21 cellular contexts compared by ENCODE assay signal in genomic region chr19:12918253-12918652, GRCh38. TPM values are rescaled to one million over a fixed set of nuclear protein-coding genes. Genes with fewer than 3 reads are reported as not detected.
DNase-seq lines count a peak whose midpoint lies in the region; TF ChIP-seq lines count a peak whose summit lies in the region.
"Had no signal": no experiment of that assay in that cellular context is flagged by ENCODE, and none has a peak within 500 bp of the region (broad histone marks: within the 10 kb centered on the region; RNA-seq: fewer than 3 reads in every experiment).

No MANE protein-coding gene starts in this region.

- H3K27ac Mint-ChIP-seq in T-helper 1 cell treated with Interleukin-12 subunit alpha and Interleukin-12 subunit beta and Interleukin-4 antibody, amounts not matched to agents 30 μg/mL and 1 μg/mL, for 36 hours = peak overlapping the region; percentile 78
- peak overlapping the region; percentile 74 for H3K27ac Mint-ChIP-seq in Caco-2 (ENCODE audit: unreplicated experiment)
- H3K27ac Mint-ChIP-seq in activated naive CD8-positive, alpha-beta T cell treated with anti-CD3 and anti-CD28 coated beads for 36 hours = peak overlapping the region; percentile 86
- H3K27ac Mint-ChIP-seq in neural crest cell (ENCODE audit: unreplicated experiment) = peak overlapping the region; percentile 43

- intact Hi-C loops in Caco-2 (cut with micrococcal nuclease; ENCODE audit: unreplicated experiment) (no loop called here), tibial artery (cut with DNase I; ENCODE audit: low total_unique reads) (no loop called here)

- no TSS peak for BruUV-seq in Caco-2 (replicated peaks; lab: Mats Ljungman, UMichigan)

- H3K27ac ChIP-seq in SK-N-SH (ENCODE audit: low read depth in 2 of 2, low read length in 1 of 2) = no peak overlapping the region
- H3K27ac ChIP-seq in tibial artery = no peak overlapping the region
- H3K27ac ChIP-seq: epithelial cell of prostate had no signal

- no peaks in the 10 kb centered on the region for H3K9me2 ChIP-seq in SK-N-SH

- no peaks in the 10 kb centered on the region for H3K27me3 ChIP-seq in Caco-2 (replicated peaks; ENCODE audit: control insufficient read depth, insufficient read depth, low read length)
- H3K27me3 ChIP-seq in SK-N-SH (ENCODE audit: insufficient read depth) = no peaks in the 10 kb centered on the region
- H3K27me3 ChIP-seq in tibial artery = no peaks in the 10 kb centered on the region
- H3K27me3 ChIP-seq: transverse colon had no signal

- no peak for DNase-seq in T-helper 1 cell
- DNase-seq in Caco-2 = no peak
- no peak for DNase-seq in activated naive CD8-positive, alpha-beta T cell treated with anti-CD3 and anti-CD28 coated beads for 36 hours
- DNase-seq in neural crest cell (ENCODE audit: low read depth, low spot score) = no peak
- no peak for DNase-seq in SK-N-SH
- DNase-seq in tibial artery = no peak
- no peak for DNase-seq in AML-193 (lab: John Stamatoyannopoulos, UW)
- DNase-seq: 8988T, DMS79, foreskin melanocyte, H7, Karpas-422, left cardiac atrium, midbrain, NCI-H1105 treated with DMSO at 0.1 percent for 48 hours, NCI-H526 treated with DMSO at 0.1 percent for 48 hours, transverse colon had no signal

- no peaks in the 10 kb centered on the region for H3K27me3 Mint-ChIP-seq in T-helper 1 cell treated with Interleukin-12 subunit alpha and Interleukin-12 subunit beta and Interleukin-4 antibody, amounts not matched to agents 30 μg/mL and 1 μg/mL, for 36 hours (ENCODE audit: low read depth)
- no peaks in the 10 kb centered on the region for H3K27me3 Mint-ChIP-seq in Caco-2 (ENCODE audit: insufficient read depth, unreplicated experiment)
- H3K27me3 Mint-ChIP-seq in activated naive CD8-positive, alpha-beta T cell treated with anti-CD3 and anti-CD28 coated beads for 36 hours = peaks cover 4% of the 10 kb centered on the region
- H3K27me3 Mint-ChIP-seq in neural crest cell (ENCODE audit: low read depth) = peaks cover 10% of the 10 kb centered on the region

- CTCF ChIA-PET in Caco-2 (lab: Charles Lee) (no interaction called here), SK-N-SH (lab: Yijun Ruan, JAX) (no interaction called here)

- WGBS in SK-N-SH (ENCODE audit: low lambda C conversion rate) = 95% methylated on average over 14 of the region's 14 CpGs

- TF ChIP-seq RAD21 in SK-N-SH (IDR thresholded peaks at IDR 0.05; ENCODE audit: low read length) = no peak

- H3K4me1 ChIP-seq in Caco-2 (no peaks in the 10 kb centered on the region), SK-N-SH (ENCODE audit: control insufficient read depth in 1 of 2, insufficient read depth in 2 of 2, low read depth in 1 of 2, low read length in 1 of 2) (peaks cover 0 to 10% of the 10 kb centered on the region in 2 experiments; a peak in 1 of 4 replicates), tibial artery (peaks cover 0 to 10% (median 6%) of the 10 kb centered on the region in 4 donors)

- POLR2A ChIA-PET in Caco-2 (lab: Charles Lee) = no interaction called here
- POLR2A ChIA-PET in SK-N-SH (lab: Yijun Ruan, JAX) = interaction anchor here (1.1 to 2.1 kb wide), 2 partner anchors 15 to 27 kb away, joined by 4 to 11 read pairs; partner anchors contain the start of genes FARSA and GCDH

- no peak overlapping the region for H2AFZ ChIP-seq in SK-N-SH (ENCODE audit: low read depth)

- H3K4me1 Mint-ChIP-seq in T-helper 1 cell treated with Interleukin-12 subunit alpha and Interleukin-12 subunit beta and Interleukin-4 antibody, amounts not matched to agents 30 μg/mL and 1 μg/mL, for 36 hours (ENCODE audit: low read depth) = peaks cover 25% of the 10 kb centered on the region
- H3K4me1 Mint-ChIP-seq in Caco-2 (ENCODE audit: low read depth, unreplicated experiment) (no peaks in the 10 kb centered on the region), neural crest cell (peaks cover 12% of the 10 kb centered on the region)
- H3K4me1 Mint-ChIP-seq in activated naive CD8-positive, alpha-beta T cell treated with anti-CD3 and anti-CD28 coated beads for 36 hours = peaks cover 29% of the 10 kb centered on the region

- no peaks in the 10 kb centered on the region for H4K20me1 ChIP-seq in SK-N-SH (ENCODE audit: insufficient read depth)

- no peak for TF ChIP-seq EP300 in SK-N-SH (IDR thresholded peaks at IDR 0.05; ENCODE audit: borderline replicate concordance in 1 of 2, low read depth in 1 of 2, low read length in 1 of 2)

- no peak for TF ChIP-seq CTCF in Caco-2 (IDR thresholded peaks at IDR 0.05; ENCODE audit: insufficient read depth in 1 of 2, low read depth in 1 of 2, low read length in 1 of 2, severe bottlenecking in 1 of 2, unreplicated experiment in 1 of 2)
- TF ChIP-seq CTCF in neural crest cell (conservative IDR thresholded peaks at IDR 0.05) = no peak
- no peak for TF ChIP-seq CTCF in SK-N-SH (IDR thresholded peaks at IDR 0.05)
- no peak for TF ChIP-seq CTCF in tibial artery (IDR thresholded peaks at IDR 0.05)

- peaks cover 21% of the 10 kb centered on the region for H3F3A ChIP-seq in SK-N-SH (replicated peaks; ENCODE audit: insufficient read depth)

- peaks cover 9% of the 10 kb centered on the region for H3K36me3 Mint-ChIP-seq in T-helper 1 cell treated with Interleukin-12 subunit alpha and Interleukin-12 subunit beta and Interleukin-4 antibody, amounts not matched to agents 30 μg/mL and 1 μg/mL, for 36 hours (ENCODE audit: low read depth)
- peaks cover 41% of the 10 kb centered on the region for H3K36me3 Mint-ChIP-seq in Caco-2 (ENCODE audit: insufficient read depth, unreplicated experiment)
- peaks cover 20% of the 10 kb centered on the region for H3K36me3 Mint-ChIP-seq in activated naive CD8-positive, alpha-beta T cell treated with anti-CD3 and anti-CD28 coated beads for 36 hours
- H3K36me3 Mint-ChIP-seq in neural crest cell (ENCODE audit: low read depth) = peaks cover 8% of the 10 kb centered on the region

- H3K4me2 ChIP-seq in SK-N-SH = no peak overlapping the region

- H3K4me3 ChIP-seq in Caco-2 (ENCODE audit: low read depth, low read length) (no peak overlapping the region), SK-N-SH (ENCODE audit: low read depth in 2 of 2, low read length in 1 of 2) (no peak overlapping the region), tibial artery (no peak overlapping the region)

- H3K9me3 Mint-ChIP-seq in T-helper 1 cell treated with Interleukin-12 subunit alpha and Interleukin-12 subunit beta and Interleukin-4 antibody, amounts not matched to agents 30 μg/mL and 1 μg/mL, for 36 hours = no peaks in the 10 kb centered on the region
- H3K9me3 Mint-ChIP-seq in Caco-2 (ENCODE audit: unreplicated experiment) (no peaks in the 10 kb centered on the region), neural crest cell (no peaks in the 10 kb centered on the region)
- no peaks in the 10 kb centered on the region for H3K9me3 Mint-ChIP-seq in activated naive CD8-positive, alpha-beta T cell treated with anti-CD3 and anti-CD28 coated beads for 36 hours

- no peak overlapping the region for H3K9ac ChIP-seq in SK-N-SH

- H3K9me3 ChIP-seq in Caco-2 (no peaks in the 10 kb centered on the region), SK-N-SH (no peaks in the 10 kb centered on the region), tibial artery (no peaks in the 10 kb centered on the region)
- H3K9me3 ChIP-seq: transverse colon had no signal

- H3K36me3 ChIP-seq in Caco-2 (ENCODE audit: control insufficient read depth, insufficient read depth, low read length) = no peaks in the 10 kb centered on the region
- peaks cover 4 to 10% of the 10 kb centered on the region in 2 experiments for H3K36me3 ChIP-seq in SK-N-SH (replicated peaks in 1 of 2; ENCODE audit: control insufficient read depth in 1 of 2, insufficient read depth in 2 of 2, low read length in 1 of 2)
- peaks cover 10 to 13% (median 10%) of the 10 kb centered on the region in 3 donors for H3K36me3 ChIP-seq in tibial artery

- H3K4me3 Mint-ChIP-seq in T-helper 1 cell treated with Interleukin-12 subunit alpha and Interleukin-12 subunit beta and Interleukin-4 antibody, amounts not matched to agents 30 μg/mL and 1 μg/mL, for 36 hours = peak overlapping the region; percentile 62
- H3K4me3 Mint-ChIP-seq in Caco-2 (ENCODE audit: unreplicated experiment) (peak overlapping the region; percentile 63), neural crest cell (peak overlapping the region; percentile 38)
- no peak overlapping the region for H3K4me3 Mint-ChIP-seq in activated naive CD8-positive, alpha-beta T cell treated with anti-CD3 and anti-CD28 coated beads for 36 hours

- H3K79me2 ChIP-seq in SK-N-SH (ENCODE audit: insufficient read depth) = no peaks in the 10 kb centered on the region

RNA-seq across cellular contexts. Expression of gene SYCE2, which starts 0.8 kb away (rescaled TPM):
- 2.0 and 2.3 TPM in 2 replicates for total RNA-seq in Caco-2 (2022)
- 1 to 10 TPM; 1.8 to 2.7 TPM for total RNA-seq in activated naive CD8-positive, alpha-beta T cell treated with anti-CD3 and anti-CD28 coated beads for 36 hours
- total RNA-seq in neural crest cell = 1.4 and 2.0 TPM in 2 replicates
- polyA plus RNA-seq in SK-N-SH (2012; rRNA removed) = 0.44 and 1.1 TPM in 2 replicates
- 0.58 and 0.68 TPM in 2 replicates for polyA plus RNA-seq in SK-N-SH (2012; cell fraction: cytosol; rRNA removed)
- polyA plus RNA-seq in SK-N-SH (2012; cell fraction: nucleus; rRNA removed) = 0.29 and 0.36 TPM in 2 replicates
- total RNA-seq: left cardiac atrium, Right ventricle myocardium inferior, skeletal muscle tissue had no signal

RNA-seq across cellular contexts. Expression of gene FARSA, which starts 15.3 kb away (rescaled TPM):
- total RNA-seq in Caco-2 (2022) = 75.9 and 88.6 TPM in 2 replicates
- 100 to 1,000 TPM; 166 to 167 TPM for total RNA-seq in activated naive CD8-positive, alpha-beta T cell treated with anti-CD3 and anti-CD28 coated beads for 36 hours
- total RNA-seq in neural crest cell = 81.6 and 83.1 TPM in 2 replicates
- polyA plus RNA-seq in SK-N-SH (2012; rRNA removed) = 56.8 and 170 TPM in 2 replicates
- polyA plus RNA-seq in SK-N-SH (2012; cell fraction: cytosol; rRNA removed) = 106 and 113 TPM in 2 replicates
- 237 and 401 TPM in 2 replicates for polyA plus RNA-seq in SK-N-SH (2012; cell fraction: nucleus; rRNA removed)

RNA-seq across cellular contexts. Expression of gene CALR, which starts 20.2 kb away (rescaled TPM):
- total RNA-seq in Caco-2 (2022) = 707 and 767 TPM in 2 replicates
- total RNA-seq in activated naive CD8-positive, alpha-beta T cell treated with anti-CD3 and anti-CD28 coated beads for 36 hours = 100 to 1,000 TPM; 673 to 688 TPM
- 670 and 679 TPM in 2 replicates for total RNA-seq in neural crest cell
- 1,316 and 1,334 TPM in 2 replicates for polyA plus RNA-seq in SK-N-SH (2012; rRNA removed)
- 1,211 and 1,253 TPM in 2 replicates for polyA plus RNA-seq in SK-N-SH (2012; cell fraction: cytosol; rRNA removed)
- 904 and 910 TPM in 2 replicates for polyA plus RNA-seq in SK-N-SH (2012; cell fraction: nucleus; rRNA removed)

RNA-seq across cellular contexts. Expression of gene GCDH, which starts 27.3 kb away (rescaled TPM):
- 31.4 and 32.4 TPM in 2 replicates for total RNA-seq in Caco-2 (2022)
- total RNA-seq in activated naive CD8-positive, alpha-beta T cell treated with anti-CD3 and anti-CD28 coated beads for 36 hours = 10 to 100 TPM; 41.2 to 42.5 TPM
- 46.7 and 48.3 TPM in 2 replicates for total RNA-seq in neural crest cell
- polyA plus RNA-seq in SK-N-SH (2012; rRNA removed) = 29.4 and 36.6 TPM in 2 replicates
- polyA plus RNA-seq in SK-N-SH (2012; cell fraction: cytosol; rRNA removed) = 13.4 and 24.8 TPM in 2 replicates
- 63.5 and 74.5 TPM in 2 replicates for polyA plus RNA-seq in SK-N-SH (2012; cell fraction: nucleus; rRNA removed)

RNA-seq across cellular contexts. Expression of gene RAD23A, which starts 27.4 kb away (rescaled TPM):
- total RNA-seq in Caco-2 (2022) (102 and 112 TPM in 2 replicates), neural crest cell (77.3 and 82.8 TPM in 2 replicates)
- total RNA-seq in activated naive CD8-positive, alpha-beta T cell treated with anti-CD3 and anti-CD28 coated beads for 36 hours = 100 to 1,000 TPM; 176 to 181 TPM
- polyA plus RNA-seq in SK-N-SH (2012; rRNA removed) = 60.4 and 116 TPM in 2 replicates
- 49.7 and 70.4 TPM in 2 replicates for polyA plus RNA-seq in SK-N-SH (2012; cell fraction: cytosol; rRNA removed)
- polyA plus RNA-seq in SK-N-SH (2012; cell fraction: nucleus; rRNA removed) = 173 and 199 TPM in 2 replicates
